ENCODE assay signal across 18 cellular contexts in the genomic region with DNA sequence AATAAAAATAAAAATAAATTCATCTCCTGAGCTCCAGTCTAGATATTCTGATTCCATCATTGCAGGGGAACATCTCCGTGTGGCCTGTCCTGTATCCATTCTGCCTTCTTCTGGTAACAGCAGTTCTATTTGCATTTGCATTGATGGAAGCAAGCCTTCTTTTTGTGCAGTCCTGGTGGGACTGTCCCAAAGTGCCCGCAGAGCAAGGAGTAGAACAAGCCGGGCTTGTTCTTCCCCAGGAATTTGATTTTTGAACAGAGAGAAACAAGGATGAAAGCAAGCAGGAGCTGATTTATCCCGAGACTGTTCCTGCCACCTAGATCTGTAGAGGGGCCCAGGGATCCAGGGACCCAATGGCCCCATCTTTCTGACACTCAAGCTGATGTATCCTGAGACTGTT.
"Had no signal": no experiment of that assay in that cellular context is flagged by ENCODE, and none has a peak within 500 bp of the region (broad histone marks: within the 10 kb centered on the region; RNA-seq: fewer than 3 reads in every experiment).

No MANE protein-coding gene starts in this region.

- H3K27ac ChIP-seq: foreskin keratinocyte, heart left ventricle, ovary, right atrium auricular region, sigmoid colon, stomach, upper lobe of right lung had no signal

- H3K4me3 Mint-ChIP-seq: dendritic cell treated with granulocyte-macrophage colony-stimulating factor and Interleukin-4, amounts not matched to agents 40 ng/mL and 50 ng/mL, for 4 days; mesothelial cell of epicardium; natural killer cell treated with Interleukin-12 subunit alpha and Interleukin-12 subunit beta and Interleukin-15 and Interleukin-18, amount 100 ng/mL, for 72 hours had no signal

- H3K9me3 ChIP-seq: heart left ventricle, ovary, right atrium auricular region, sigmoid colon, stomach, upper lobe of right lung had no signal

- H3K36me3 ChIP-seq: heart left ventricle, ovary, right atrium auricular region, sigmoid colon, stomach, upper lobe of right lung had no signal

- H3K27ac Mint-ChIP-seq: dendritic cell treated with granulocyte-macrophage colony-stimulating factor and Interleukin-4, amounts not matched to agents 40 ng/mL and 50 ng/mL, for 4 days; natural killer cell treated with Interleukin-12 subunit alpha and Interleukin-12 subunit beta and Interleukin-15 and Interleukin-18, amount 100 ng/mL, for 72 hours had no signal

- H3K9me3 Mint-ChIP-seq: dendritic cell treated with granulocyte-macrophage colony-stimulating factor and Interleukin-4, amounts not matched to agents 40 ng/mL and 50 ng/mL, for 4 days; mesothelial cell of epicardium; natural killer cell treated with Interleukin-12 subunit alpha and Interleukin-12 subunit beta and Interleukin-15 and Interleukin-18, amount 100 ng/mL, for 72 hours had no signal

- DNase-seq: cerebellar nuclear complex; erythroblast; foreskin keratinocyte; heart left ventricle; hippocampal formation; kidney glomerular epithelial cell; ovary; sigmoid colon; stimulated activated CD4-positive, alpha-beta T cell treated with anti-CD3 and anti-CD28 coated beads, Interleukin-12 subunit alpha, Interleukin-12 subunit beta, amount 100 ng/mL, for 4 hours; stimulated activated naive CD4-positive, alpha-beta T cell; stomach; substantia nigra; upper lobe of right lung had no signal

- H3K36me3 Mint-ChIP-seq: mesothelial cell of epicardium; natural killer cell treated with Interleukin-12 subunit alpha and Interleukin-12 subunit beta and Interleukin-15 and Interleukin-18, amount 100 ng/mL, for 72 hours had no signal

- H3K4me3 ChIP-seq: heart left ventricle, ovary, right atrium auricular region, sigmoid colon, skin epidermis, stomach, upper lobe of right lung had no signal

- ATAC-seq: foreskin keratinocyte; heart left ventricle; natural killer cell treated with Interleukin-12 subunit alpha and Interleukin-12 subunit beta and Interleukin-15 and Interleukin-18, amount 100 ng/mL, for 72 hours; upper lobe of right lung had no signal

- H3K27me3 ChIP-seq: foreskin keratinocyte, heart left ventricle, ovary, right atrium auricular region, sigmoid colon, upper lobe of right lung had no signal
